In genomic region chr6:52483671-52484003, GRCh38 we compare ENCODE assay signal across 35 cellular contexts.
"Had no signal": no experiment of that assay in that cellular context is flagged by ENCODE, and none has a peak within 500 bp of the region (broad histone marks: within the 10 kb centered on the region; RNA-seq: fewer than 3 reads in every experiment).

No MANE protein-coding gene starts in this region.

- H3K36me3 ChIP-seq: adrenal gland, brain microvascular endothelial cell, breast epithelium had no signal

- H3K4me3 Mint-ChIP-seq: activated B cell treated with CpG ODN at 0.5 μM for 24 hours; activated CD4-positive, alpha-beta memory T cell treated with anti-CD3 and anti-CD28 coated beads for 36 hours; activated CD4-positive, alpha-beta T cell treated with anti-CD3 and anti-CD28 coated beads, Interleukin-2, amount 10 ng/mL, durations not matched to agents 24 days and 14 days; activated CD8-positive, alpha-beta T cell treated with anti-CD3 and anti-CD28 coated beads for 36 hours; activated naive CD4-positive, alpha-beta T cell treated with anti-CD3 and anti-CD28 coated beads for 36 hours; activated naive CD8-positive, alpha-beta T cell treated with anti-CD3 and anti-CD28 coated beads for 36 hours; activated T-cell treated with anti-CD3 and anti-CD28 coated beads, Interleukin-2, amount 50 U/mL, for 4 hours; activated T-cell treated with anti-CD3 and anti-CD28 coated beads, Interleukin-2, amount 50 U/mL, for 72 hours; activated T-helper 1 cell treated with anti-CD3 and anti-CD28 coated beads, Interleukin-12 subunit alpha, Interleukin-12 subunit beta, Interleukin-2, Interleukin-4 antibody, amounts not matched to agents 30 ng/mL and 10 ng/mL and 1 ng/mL, durations not matched to agents 14 hours and 24 hours and 36 hours; activated T-helper 17 cell treated with anti-CD3 and anti-CD28 coated beads, Interleukin-2, amount 50 U/mL, for 72 hours; T-helper 1 cell treated with Interleukin-12 subunit alpha and Interleukin-12 subunit beta and Interleukin-4 antibody, amounts not matched to agents 30 μg/mL and 1 μg/mL, for 36 hours; T-helper 2 cell treated with Interferon-gamma antibody and Interleukin-4, amounts not matched to agents 5 μg/mL and 100 μg/mL, for 36 hours had no signal

- H3K4me3 ChIP-seq: adrenal gland, body of pancreas, breast epithelium had no signal

- DNase-seq: activated B cell treated with CpG ODN at 0.5 μM for 24 hours; activated CD4-positive, alpha-beta memory T cell treated with anti-CD3 and anti-CD28 coated beads for 36 hours; activated CD4-positive, alpha-beta T cell treated with anti-CD3 and anti-CD28 coated beads for 4 hours; activated CD4-positive, alpha-beta T cell treated with anti-CD3 and anti-CD28 coated beads, Interleukin-2, amount 10 ng/mL, durations not matched to agents 24 days and 14 days; activated CD4-positive, alpha-beta T cell treated with anti-CD3 and anti-CD28 coated beads, Interleukin-2, amount 50 U/mL, for 1 hour; activated CD4-positive, alpha-beta T cell treated with anti-CD3 and anti-CD28 coated beads, Interleukin-2, amount 50 U/mL, for 4 hours; activated CD4-positive, CD25-positive, alpha-beta regulatory T cell treated with anti-CD3 and anti-CD28 coated beads, Interleukin-2, amount 50 U/mL, for 72 hours; activated CD8-positive, alpha-beta memory T cell treated with anti-CD3 and anti-CD28 coated beads, Interleukin-2, amount 50 U/mL, for 4 hours; activated CD8-positive, alpha-beta T cell treated with anti-CD3 and anti-CD28 coated beads for 36 hours; activated effector memory CD4-positive, alpha-beta T cell treated with anti-CD3 and anti-CD28 coated beads, Interleukin-2, amount 50 U/mL, for 16 hours; activated gamma-delta T cell treated with Interleukin-2 at 50 U/mL for 16 hours; activated naive CD4-positive, alpha-beta T cell; activated naive CD4-positive, alpha-beta T cell treated with anti-CD3 and anti-CD28 coated beads for 36 hours; activated naive CD4-positive, alpha-beta T cell treated with anti-CD3 and anti-CD28 coated beads, Interleukin-2, amount 50 U/mL, for 16 hours; activated naive CD8-positive, alpha-beta T cell treated with anti-CD3 and anti-CD28 coated beads for 36 hours; activated T-cell treated with anti-CD3 and anti-CD28 coated beads for 4 hours; activated T-cell treated with anti-CD3 and anti-CD28 coated beads, Interleukin-2, amount 50 U/mL, for 1 hour; activated T-cell treated with anti-CD3 and anti-CD28 coated beads, Interleukin-2, amount 50 U/mL, for 4 hours; activated T-cell treated with anti-CD3 and anti-CD28 coated beads, Interleukin-2, amount 50 U/mL, for 72 hours; adrenal gland; amniotic stem cell; aorta; body of pancreas; brain microvascular endothelial cell; central memory CD4-positive, alpha-beta T cell; T-helper 1 cell; T-helper 2 cell; T-helper 9 cell had no signal

- H3K27ac Mint-ChIP-seq: activated B cell treated with CpG ODN at 0.5 μM for 24 hours; activated CD4-positive, alpha-beta memory T cell treated with anti-CD3 and anti-CD28 coated beads for 36 hours; activated CD4-positive, alpha-beta T cell treated with anti-CD3 and anti-CD28 coated beads, Interleukin-2, amount 10 ng/mL, durations not matched to agents 24 days and 14 days; activated CD8-positive, alpha-beta T cell treated with anti-CD3 and anti-CD28 coated beads for 36 hours; activated naive CD4-positive, alpha-beta T cell treated with anti-CD3 and anti-CD28 coated beads for 36 hours; activated naive CD8-positive, alpha-beta T cell treated with anti-CD3 and anti-CD28 coated beads for 36 hours; activated T-cell treated with anti-CD3 and anti-CD28 coated beads, Interleukin-2, amount 50 U/mL, for 72 hours; activated T-helper 1 cell treated with anti-CD3 and anti-CD28 coated beads, Interleukin-12 subunit alpha, Interleukin-12 subunit beta, Interleukin-2, Interleukin-4 antibody, amounts not matched to agents 30 ng/mL and 10 ng/mL and 1 ng/mL, durations not matched to agents 14 hours and 24 hours and 36 hours; activated T-helper 17 cell treated with anti-CD3 and anti-CD28 coated beads, Interleukin-2, amount 50 U/mL, for 72 hours; T-helper 1 cell treated with Interleukin-12 subunit alpha and Interleukin-12 subunit beta and Interleukin-4 antibody, amounts not matched to agents 30 μg/mL and 1 μg/mL, for 36 hours; T-helper 2 cell treated with Interferon-gamma antibody and Interleukin-4, amounts not matched to agents 5 μg/mL and 100 μg/mL, for 36 hours had no signal

- ATAC-seq: activated CD8-positive, alpha-beta T cell treated with anti-CD3 and anti-CD28 coated beads for 36 hours; activated naive CD4-positive, alpha-beta T cell treated with anti-CD3 and anti-CD28 coated beads, Interleukin-2, amount 50 U/mL, for 72 hours; activated T-cell treated with anti-CD3 and anti-CD28 coated beads, Interleukin-2, amount 50 U/mL, for 4 hours; activated T-cell treated with anti-CD3 and anti-CD28 coated beads, Interleukin-2, amount 50 U/mL, for 72 hours; activated T-helper 17 cell treated with anti-CD3 and anti-CD28 coated beads, Interleukin-2, amount 50 U/mL, for 72 hours; body of pancreas had no signal

- H3K4me1 Mint-ChIP-seq: activated CD4-positive, alpha-beta T cell treated with anti-CD3 and anti-CD28 coated beads, Interleukin-2, amount 10 ng/mL, durations not matched to agents 24 days and 14 days; activated naive CD8-positive, alpha-beta T cell treated with anti-CD3 and anti-CD28 coated beads for 36 hours; activated T-helper 17 cell treated with anti-CD3 and anti-CD28 coated beads, Interleukin-2, amount 50 U/mL, for 72 hours had no signal

- H3K9me3 ChIP-seq: adrenal gland, body of pancreas, breast epithelium had no signal

- H3K9me3 Mint-ChIP-seq: activated B cell treated with CpG ODN at 0.5 μM for 24 hours; activated CD4-positive, alpha-beta memory T cell treated with anti-CD3 and anti-CD28 coated beads for 36 hours; activated CD4-positive, alpha-beta T cell treated with anti-CD3 and anti-CD28 coated beads, Interleukin-2, amount 10 ng/mL, durations not matched to agents 24 days and 14 days; activated CD8-positive, alpha-beta T cell treated with anti-CD3 and anti-CD28 coated beads for 36 hours; activated naive CD4-positive, alpha-beta T cell treated with anti-CD3 and anti-CD28 coated beads for 36 hours; activated naive CD4-positive, alpha-beta T cell treated with anti-CD3 and anti-CD28 coated beads, Interleukin-2, amount 50 U/mL, for 72 hours; activated naive CD8-positive, alpha-beta T cell treated with anti-CD3 and anti-CD28 coated beads for 36 hours; activated T-cell treated with anti-CD3 and anti-CD28 coated beads, Interleukin-2, amount 50 U/mL, for 4 hours; activated T-cell treated with anti-CD3 and anti-CD28 coated beads, Interleukin-2, amount 50 U/mL, for 72 hours; activated T-helper 1 cell treated with anti-CD3 and anti-CD28 coated beads, Interleukin-12 subunit alpha, Interleukin-12 subunit beta, Interleukin-2, Interleukin-4 antibody, amounts not matched to agents 30 ng/mL and 10 ng/mL and 1 ng/mL, durations not matched to agents 14 hours and 24 hours and 36 hours; activated T-helper 17 cell treated with anti-CD3 and anti-CD28 coated beads, Interleukin-2, amount 50 U/mL, for 72 hours; T-helper 1 cell treated with Interleukin-12 subunit alpha and Interleukin-12 subunit beta and Interleukin-4 antibody, amounts not matched to agents 30 μg/mL and 1 μg/mL, for 36 hours; T-helper 2 cell treated with Interferon-gamma antibody and Interleukin-4, amounts not matched to agents 5 μg/mL and 100 μg/mL, for 36 hours had no signal

- H3K27ac ChIP-seq: adrenal gland, body of pancreas, brain microvascular endothelial cell, breast epithelium, VCaP had no signal

- H3K27me3 ChIP-seq: adrenal gland, body of pancreas, brain microvascular endothelial cell, breast epithelium had no signal

- H3K36me3 Mint-ChIP-seq: activated CD4-positive, alpha-beta memory T cell treated with anti-CD3 and anti-CD28 coated beads for 36 hours; activated naive CD4-positive, alpha-beta T cell treated with anti-CD3 and anti-CD28 coated beads, Interleukin-2, amount 50 U/mL, for 72 hours had no signal

- H3K4me1 ChIP-seq: adrenal gland, body of pancreas, breast epithelium had no signal

- H3K27me3 Mint-ChIP-seq: activated B cell treated with CpG ODN at 0.5 μM for 24 hours; activated CD4-positive, alpha-beta memory T cell treated with anti-CD3 and anti-CD28 coated beads for 36 hours; activated CD8-positive, alpha-beta T cell treated with anti-CD3 and anti-CD28 coated beads for 36 hours; activated naive CD8-positive, alpha-beta T cell treated with anti-CD3 and anti-CD28 coated beads for 36 hours; activated T-helper 17 cell treated with anti-CD3 and anti-CD28 coated beads, Interleukin-2, amount 50 U/mL, for 72 hours had no signal
